ENCODE assay signal across 10 cellular contexts in the genomic region with DNA sequence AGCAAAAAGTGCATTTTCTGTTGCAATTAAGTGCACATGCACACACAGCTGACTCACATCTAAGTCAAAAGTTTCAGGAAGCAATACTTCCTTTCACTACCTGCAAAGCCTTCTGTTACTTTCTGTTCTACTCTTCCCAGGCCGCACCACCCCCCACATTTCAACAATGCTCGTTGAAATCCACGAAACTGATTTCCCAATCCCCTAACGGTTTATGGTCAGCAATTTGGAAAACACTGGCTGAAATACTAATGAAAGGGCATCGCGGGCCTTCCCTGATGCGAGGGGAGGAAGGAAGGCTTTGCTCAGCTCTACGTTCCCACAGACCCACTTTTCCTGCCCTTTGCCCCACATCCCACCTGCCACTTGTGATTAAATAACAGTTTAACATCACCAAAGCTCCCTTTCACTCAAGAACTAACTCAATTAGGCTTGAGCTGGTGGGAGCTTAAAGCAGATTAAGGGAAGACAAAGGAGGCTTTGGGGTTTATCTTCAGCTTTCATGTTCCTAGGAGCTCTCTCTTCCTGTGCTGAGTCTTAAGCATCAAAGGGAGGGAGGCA.
DNase-seq lines count a peak whose midpoint lies in the region; ATAC-seq, FAIRE-seq and TF ChIP-seq lines count a peak whose summit lies in the region.
"Had no signal": no experiment of that assay in that cellular context is flagged by ENCODE, and none has a peak within 500 bp of the region (broad histone marks: within the 10 kb centered on the region; RNA-seq: fewer than 3 reads in every experiment).

No MANE protein-coding gene starts in this region.

- H3K27me3 Mint-ChIP-seq in central memory CD8-positive, alpha-beta T cell = no peaks in the 10 kb centered on the region
- H3K27me3 Mint-ChIP-seq in neural progenitor cell (ENCODE audit: insufficient read depth, low read depth) = peaks cover 11% of the 10 kb centered on the region

- H3K4me3 Mint-ChIP-seq in central memory CD8-positive, alpha-beta T cell = peak overlapping the region; percentile 68
- H3K4me3 Mint-ChIP-seq in neural progenitor cell = peak overlapping the region; percentile 19

- H3K27ac ChIP-seq in neural progenitor cell = peak overlapping the region; percentile 99
- H3K27ac ChIP-seq: PC-9 had no signal

- DNase-seq in GM19239 (ENCODE audit: insufficient read length, low spot score) = peak; percentile 28
- DNase-seq in NCI-H82 treated with DMSO at 0.1 percent for 48 hours (lab: John Stamatoyannopoulos, UW; ENCODE audit: unreplicated experiment) = peak; percentile 100
- no peak for DNase-seq in central memory CD8-positive, alpha-beta T cell (ENCODE audit: low spot score in 2 of 2)
- peak; percentile 94 for DNase-seq in neural progenitor cell (ENCODE audit: low spot score)
- no peak for DNase-seq in NCI-H2081 (lab: John Stamatoyannopoulos, UW)
- DNase-seq in DMS114 treated with DMSO at 0.1 percent for 48 hours (lab: John Stamatoyannopoulos, UW; ENCODE audit: unreplicated experiment) = no peak
- no peak for DNase-seq in mesenteric fat pad (ENCODE audit: low spot score)

- no peaks in the 10 kb centered on the region for H4K20me1 ChIP-seq in neural progenitor cell (ENCODE audit: low read depth)

- H3K4me3 ChIP-seq in neural progenitor cell = peak overlapping the region; percentile 24
- H3K4me3 ChIP-seq: PC-9 had no signal

- H3K4me2 ChIP-seq in neural progenitor cell = peak overlapping the region; percentile 66
- H3K4me2 ChIP-seq: PC-9 had no signal

- no peaks in the 10 kb centered on the region for H3K36me3 Mint-ChIP-seq in central memory CD8-positive, alpha-beta T cell (ENCODE audit: insufficient read depth)
- no peaks in the 10 kb centered on the region for H3K36me3 Mint-ChIP-seq in neural progenitor cell

- peak; percentile 84 for FAIRE-seq in GM19239 (lab: Jason Lieb, UNC)
- FAIRE-seq: keratinocyte had no signal

- H3K4me1 Mint-ChIP-seq in central memory CD8-positive, alpha-beta T cell = peaks cover 25% of the 10 kb centered on the region
- peaks cover 85% of the 10 kb centered on the region for H3K4me1 Mint-ChIP-seq in neural progenitor cell

- H3K9ac ChIP-seq in neural progenitor cell = no peak overlapping the region

- ATAC-seq in central memory CD8-positive, alpha-beta T cell (replicated peaks; ENCODE audit: extremely low read depth, poor library complexity, severe bottlenecking) = peak; percentile 68
- no peak for ATAC-seq in GM19455 (IDR thresholded peaks at IDR 0.05; ENCODE audit: unreplicated experiment)

- H3K36me3 ChIP-seq in neural progenitor cell = no peaks in the 10 kb centered on the region

- no peak for TF ChIP-seq CTCF in neural progenitor cell (IDR thresholded peaks at IDR 0.05)

- H3F3A ChIP-seq in neural progenitor cell (ENCODE audit: low read depth) = peaks cover 48% of the 10 kb centered on the region

- no peaks in the 10 kb centered on the region for H3K79me2 ChIP-seq in neural progenitor cell (ENCODE audit: low read depth)

- H3K27me3 ChIP-seq in neural progenitor cell = no peaks in the 10 kb centered on the region

- H3K27ac Mint-ChIP-seq in central memory CD8-positive, alpha-beta T cell (ENCODE audit: low read depth) = peak overlapping the region; percentile 74
- peak overlapping the region; percentile 72 for H3K27ac Mint-ChIP-seq in neural progenitor cell

- H3K4me1 ChIP-seq in neural progenitor cell = peaks cover 76% of the 10 kb centered on the region

- H3K9me3 ChIP-seq in neural progenitor cell (ENCODE audit: low read depth) = no peaks in the 10 kb centered on the region

- H3K9me3 Mint-ChIP-seq in central memory CD8-positive, alpha-beta T cell = no peaks in the 10 kb centered on the region
- no peaks in the 10 kb centered on the region for H3K9me3 Mint-ChIP-seq in neural progenitor cell

- no peak overlapping the region for H2AFZ ChIP-seq in neural progenitor cell (replicated peaks)
- H2AFZ ChIP-seq: PC-9 had no signal

Comparison
In these comparisons a context has a peak if more than half of its experiments do, and no peak if none do; other contexts are left out.
1. DNase-seq: peak in GM19239 (single experiment), NCI-H82 treated with DMSO at 0.1 percent for 48 hours (single experiment) and neural progenitor cell (single experiment); none in central memory CD8-positive, alpha-beta T cell (0 of 2), NCI-H2081 (0 of 2), DMS114 treated with DMSO at 0.1 percent for 48 hours (single experiment) and mesenteric fat pad (single experiment).